26 cellular contexts compared by ENCODE assay signal in the genomic region with DNA sequence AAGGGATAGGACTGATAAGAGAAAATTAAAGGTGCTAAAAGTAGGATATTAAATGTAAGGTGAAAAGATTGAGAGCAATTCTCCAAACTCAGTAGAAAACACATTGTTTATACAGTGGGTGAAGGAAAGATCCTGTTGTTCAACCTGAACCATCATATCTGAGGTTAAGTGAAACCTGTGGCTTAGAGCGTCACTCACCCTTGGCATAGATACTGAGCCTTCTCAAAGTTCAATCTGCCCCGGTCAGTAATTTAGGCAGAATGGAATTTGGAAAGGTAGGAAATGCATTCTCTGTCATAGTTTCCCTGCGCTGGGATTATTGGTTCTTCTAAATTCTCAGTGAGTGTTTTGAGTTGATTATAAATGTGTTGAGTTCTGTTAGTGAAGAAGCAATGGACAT.
"Had no signal": no experiment of that assay in that cellular context is flagged by ENCODE, and none has a peak within 500 bp of the region (broad histone marks: within the 10 kb centered on the region; RNA-seq: fewer than 3 reads in every experiment).

No MANE protein-coding gene starts in this region.

- H3K27ac ChIP-seq: colonic mucosa, epithelial cell of prostate, esophagus squamous epithelium, gastrocnemius medialis, heart right ventricle, left lung, lower lobe of right lung had no signal

- H3K4me3 ChIP-seq: colonic mucosa, esophagus squamous epithelium, gastrocnemius medialis, heart right ventricle, left lung, lower lobe of right lung, mucosa of descending colon had no signal

- H3K36me3 ChIP-seq: colonic mucosa, esophagus squamous epithelium, gastrocnemius medialis, heart right ventricle, left lung, lower lobe of right lung had no signal

- H3K9me3 ChIP-seq: colonic mucosa, esophagus squamous epithelium, gastrocnemius medialis, heart right ventricle, left lung, lower lobe of right lung, mucosa of descending colon had no signal

- FAIRE-seq: endometrium, islet of Langerhans, kidney had no signal

- H3K27me3 ChIP-seq: colonic mucosa, esophagus squamous epithelium, gastrocnemius medialis, heart right ventricle, left lung had no signal

- ATAC-seq: effector memory CD8-positive, alpha-beta T cell; esophagus mucosa; gastrocnemius medialis; heart right ventricle; left colon; left lung; left ventricle myocardium superior; lower lobe of right lung; mucosa of descending colon had no signal

- H3K4me1 ChIP-seq: colonic mucosa, esophagus squamous epithelium, gastrocnemius medialis, left lung, lower lobe of right lung had no signal

- DNase-seq: colonic mucosa; cortex of kidney; effector CD8-positive, alpha-beta T cell; effector memory CD8-positive, alpha-beta T cell; endodermal cell; erythroblast; esophagus squamous epithelium; foreskin fibroblast; foreskin melanocyte; gastrocnemius medialis; glutamatergic neuron; head of caudate nucleus; heart right ventricle; hippocampal formation; kidney; kidney glomerular epithelial cell; left colon; left lung; left ventricle myocardium superior; lower lobe of right lung; mesenchymal stem cell; mucosa of descending colon had no signal
